8 cellular contexts compared by ENCODE assay signal in the genomic region with DNA sequence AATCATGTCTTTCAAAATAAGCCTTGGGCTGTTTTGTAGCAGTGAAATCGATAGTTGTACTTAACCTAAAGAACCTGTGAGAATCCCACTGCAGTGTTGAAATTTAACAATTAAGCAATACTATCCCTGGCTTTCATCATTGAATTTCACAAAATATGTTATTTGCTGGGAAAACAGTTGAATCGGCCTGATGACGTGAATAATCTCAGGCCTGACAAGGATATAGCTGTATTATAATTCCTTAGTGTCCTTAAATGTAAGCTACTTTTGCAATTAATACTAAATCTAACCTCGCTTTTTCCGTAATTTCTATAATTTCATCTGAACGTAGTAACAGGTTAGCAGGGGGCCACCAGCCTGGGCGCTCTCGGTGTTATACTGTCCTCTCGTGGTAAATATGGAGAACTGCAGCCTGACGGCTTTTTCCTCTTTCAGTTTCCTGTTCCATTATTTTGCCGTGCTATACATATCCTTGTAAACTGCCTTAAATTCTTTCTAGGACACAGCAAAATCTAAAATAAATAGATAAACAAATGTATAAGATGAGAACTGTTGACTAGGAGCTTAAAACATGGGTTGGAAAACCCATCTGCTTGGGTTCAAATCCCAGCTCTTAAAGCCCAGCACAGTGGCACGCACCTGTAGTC. TPM values are rescaled to one million over a fixed set of nuclear protein-coding genes. Genes with fewer than 3 reads are reported as not detected.
DNase-seq lines count a peak whose midpoint lies in the region; ATAC-seq and TF ChIP-seq lines count a peak whose summit lies in the region.

No MANE protein-coding gene starts in this region.

- peaks cover 10% of the 10 kb centered on the region for H3K9me3 Mint-ChIP-seq in activated naive CD8-positive, alpha-beta T cell treated with anti-CD3 and anti-CD28 coated beads, Interleukin-2, amount 50 U/mL, for 24 hours

- H4K20me1 ChIP-seq in DND-41 (ENCODE audit: insufficient read depth, low read length) = no peaks in the 10 kb centered on the region

- H3K27ac ChIP-seq in DND-41 (ENCODE audit: low read length) (no peak overlapping the region), heart right ventricle (peak overlapping the region in 5 of 10 donors; percentile 5 to 36 (median 23))

- H3K4me1 Mint-ChIP-seq in activated naive CD8-positive, alpha-beta T cell treated with anti-CD3 and anti-CD28 coated beads, Interleukin-2, amount 50 U/mL, for 24 hours = peaks cover 17% of the 10 kb centered on the region

- peak overlapping the region; percentile 13 for H3K4me3 Mint-ChIP-seq in activated naive CD8-positive, alpha-beta T cell treated with anti-CD3 and anti-CD28 coated beads, Interleukin-2, amount 50 U/mL, for 24 hours

- no peak overlapping the region for H3K9ac ChIP-seq in DND-41 (ENCODE audit: low read depth, low read length)

- intact Hi-C loops in heart right ventricle (cut with DNase I) = loop anchor here (1.0 to 10.0 kb wide), 16 partner anchors 189 to 721 kb away; no protein-coding TSS in a partner anchor

- DNase-seq in DND-41 = peak; percentile 53
- DNase-seq in SKM-1 treated with dmso at 0.1 percent for 144 hours (lab: John Stamatoyannopoulos, UW; ENCODE audit: unreplicated experiment) = peak; percentile 66
- DNase-seq in activated naive CD8-positive, alpha-beta T cell treated with anti-CD3 and anti-CD28 coated beads, Interleukin-2, amount 50 U/mL, for 24 hours = peak; percentile 51
- DNase-seq in heart right ventricle = peak in 1 of 2 donors; percentile 50
- DNase-seq in retinal pigment epithelial cell (ENCODE audit: low read depth) = no peak
- no peak for DNase-seq in cortex of kidney (lab: John Stamatoyannopoulos, UW)

- WGBS in heart right ventricle, 2 donors = 19 to 26% methylated on average over 12 of the region's 12 CpGs

- H3K27ac Mint-ChIP-seq in activated naive CD8-positive, alpha-beta T cell treated with anti-CD3 and anti-CD28 coated beads, Interleukin-2, amount 50 U/mL, for 24 hours = peak overlapping the region; percentile 52

- peaks cover 11% of the 10 kb centered on the region; the same call in 1 of the 2 replicates for H3K36me3 ChIP-seq in DND-41 (ENCODE audit: insufficient read depth, low read length)
- no peaks in the 10 kb centered on the region for H3K36me3 ChIP-seq in heart right ventricle

- H3K4me1 ChIP-seq in DND-41 (ENCODE audit: insufficient read depth, low read length) (peaks cover 3% of the 10 kb centered on the region; the same call in 1 of the 2 replicates), heart right ventricle (peaks cover 0 to 18% (median 5%) of the 10 kb centered on the region in 9 donors)

- peak overlapping the region; percentile 62 for H2AFZ ChIP-seq in DND-41 (ENCODE audit: low read depth, low read length)

- H3K9me3 ChIP-seq in DND-41 (ENCODE audit: insufficient read depth, low read length, severe bottlenecking) (no peaks in the 10 kb centered on the region), heart right ventricle (peaks cover 0 to 5% (median 0%) of the 10 kb centered on the region in 11 donors)

- ATAC-seq in DND-41 (ENCODE audit: insufficient read depth, low read depth) (peak; percentile 83), GM21528 (IDR thresholded peaks at IDR 0.05; ENCODE audit: low FRiP score, unreplicated experiment) (peak; percentile 80), heart right ventricle (peak; percentile 63 to 95 (median 86))
- ATAC-seq in activated naive CD8-positive, alpha-beta T cell treated with anti-CD3 and anti-CD28 coated beads, Interleukin-2, amount 50 U/mL, for 24 hours = peak; percentile 54

- H3K4me3 ChIP-seq in DND-41 (ENCODE audit: low read depth in 1 of 2, low read length in 2 of 2) (peak overlapping the region in 1 of 2 experiments; percentile 6; a peak in 1 of 4 replicates), heart right ventricle (peak overlapping the region in 7 of 10 donors; percentile 16 to 40 (median 34)), retinal pigment epithelial cell (ENCODE audit: low read length) (no peak overlapping the region)

- H3K36me3 Mint-ChIP-seq in activated naive CD8-positive, alpha-beta T cell treated with anti-CD3 and anti-CD28 coated beads, Interleukin-2, amount 50 U/mL, for 24 hours (ENCODE audit: low read depth) = peaks cover 14% of the 10 kb centered on the region

- H3K27me3 ChIP-seq in DND-41 (ENCODE audit: insufficient read depth, low read length, poor library complexity) = no peaks in the 10 kb centered on the region
- no peaks in the 10 kb centered on the region for H3K27me3 ChIP-seq in heart right ventricle

- peaks cover 2% of the 10 kb centered on the region for H3K27me3 Mint-ChIP-seq in activated naive CD8-positive, alpha-beta T cell treated with anti-CD3 and anti-CD28 coated beads, Interleukin-2, amount 50 U/mL, for 24 hours

- H3K79me2 ChIP-seq in DND-41 (ENCODE audit: insufficient read depth, low read length) = no peaks in the 10 kb centered on the region

- TF ChIP-seq CTCF in DND-41 (IDR thresholded peaks at IDR 0.05; ENCODE audit: borderline replicate concordance, extremely low read depth, low read length, poor library complexity, severe bottlenecking) (peak; percentile 99), LNCAP (IDR thresholded peaks at IDR 0.05) (peak; percentile 100), heart right ventricle (IDR thresholded peaks at IDR 0.05) (peak; percentile 99 to 100 (median 100)), retinal pigment epithelial cell (conservative IDR thresholded peaks at IDR 0.05; ENCODE audit: low read depth, low read length) (peak; percentile 100)

- peak overlapping the region; percentile 47; the same call in 1 of the 2 replicates for H3K4me2 ChIP-seq in DND-41 (ENCODE audit: insufficient read depth, low read length)

RNA-seq across cellular contexts. Expression of gene MTFR2, which starts 24.0 kb away (rescaled TPM):
- under 1 TPM in 4 of 10 donors, not detected in 6; 0.20 to 0.69 (median 0.27) TPM for total RNA-seq in heart right ventricle
- under 1 TPM; 0.20 to 0.44 TPM for polyA plus RNA-seq in heart right ventricle

Comparison
In these comparisons a context has a peak if more than half of its experiments do, and no peak if none do; other contexts are left out.
1. DNase-seq: peak in DND-41 (single experiment), SKM-1 treated with dmso at 0.1 percent for 144 hours (single experiment) and activated naive CD8-positive, alpha-beta T cell treated with anti-CD3 and anti-CD28 coated beads, Interleukin-2, amount 50 U/mL, for 24 hours (single experiment); none in retinal pigment epithelial cell (single experiment) and cortex of kidney (single experiment).
2. Peak in every context shown above with its lines, with median percentiles within 50 percentile points of each other: ATAC-seq and CTCF ChIP-seq.